29 cellular contexts compared by ENCODE assay signal in the genomic region with DNA sequence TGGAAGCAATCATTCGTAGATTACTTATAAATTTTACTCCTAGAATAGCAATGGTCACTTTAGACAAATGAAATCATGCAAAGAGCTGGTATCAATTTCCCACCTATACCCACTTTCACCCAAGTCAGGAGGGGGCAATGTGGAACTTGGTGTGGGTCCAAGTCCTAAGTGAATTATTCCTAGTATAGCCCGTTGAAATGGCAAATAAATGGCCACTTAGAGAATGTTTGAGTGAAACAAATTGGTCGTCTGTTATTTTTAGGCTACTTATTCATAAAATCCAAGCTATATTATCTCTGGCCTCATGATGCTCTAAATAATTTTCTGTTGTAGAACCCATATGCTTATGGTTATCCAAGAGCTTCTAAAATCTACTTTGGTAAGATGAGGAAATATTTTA.
"Had no signal": no experiment of that assay in that cellular context is flagged by ENCODE, and none has a peak within 500 bp of the region (broad histone marks: within the 10 kb centered on the region; RNA-seq: fewer than 3 reads in every experiment).

No MANE protein-coding gene starts in this region.

- ATAC-seq: activated CD8-positive, alpha-beta memory T cell treated with anti-CD3 and anti-CD28 coated beads, Interleukin-2, amount 10 ng/mL, durations not matched to agents 7 days and 5 days; activated CD8-positive, alpha-beta T cell treated with anti-CD3 and anti-CD28 coated beads for 36 hours; effector memory CD8-positive, alpha-beta T cell; esophagus mucosa; left ventricle myocardium superior; naive thymus-derived CD8-positive, alpha-beta T cell; stimulated activated memory B cell treated with anti-CD40 and anti-IgM and Interleukin-4, amounts not matched to agents 10 μg/mL and 1 μg/mL and 100 μg/mL, for 72 hours had no signal

- FAIRE-seq: bronchial epithelial cell, endothelial cell of umbilical vein, frontal cortex had no signal

- H3K9me3 ChIP-seq: colonic mucosa, sigmoid colon, stomach, suprapubic skin had no signal

- H3K4me3 ChIP-seq: colonic mucosa, dorsolateral prefrontal cortex, sigmoid colon, smooth muscle cell, stomach, suprapubic skin, tibial nerve had no signal

- H3K27ac ChIP-seq: colonic mucosa, sigmoid colon, stomach, suprapubic skin, tibial nerve, VCaP had no signal

- H3K27me3 ChIP-seq: colonic mucosa, dorsolateral prefrontal cortex, sigmoid colon, stomach, suprapubic skin, tibial nerve had no signal

- H3K4me1 ChIP-seq: colonic mucosa, sigmoid colon, stomach, suprapubic skin, tibial nerve had no signal

- DNase-seq: activated CD4-positive, alpha-beta T cell treated with anti-CD3 and anti-CD28 coated beads, Interleukin-2, amount 10 ng/mL, durations not matched to agents 7 days and 5 days; activated CD4-positive, CD25-positive, alpha-beta regulatory T cell treated with anti-CD3 and anti-CD28 coated beads, Interleukin-2, amount 50 U/mL, for 72 hours; activated CD8-positive, alpha-beta memory T cell treated with anti-CD3 and anti-CD28 coated beads, Interleukin-2, amount 10 ng/mL, durations not matched to agents 7 days and 5 days; activated CD8-positive, alpha-beta T cell treated with anti-CD3 and anti-CD28 coated beads for 36 hours; activated effector memory CD4-positive, alpha-beta T cell treated with anti-CD3 and anti-CD28 coated beads, Interleukin-2, amount 50 U/mL, for 16 hours; activated naive CD4-positive, alpha-beta T cell treated with anti-CD3 and anti-CD28 coated beads, Interleukin-2, amount 10 ng/mL, durations not matched to agents 7 days and 5 days; activated T-cell treated with anti-CD3 and anti-CD28 coated beads for 4 hours; amygdala; colonic mucosa; dorsolateral prefrontal cortex; effector memory CD8-positive, alpha-beta T cell; glutamatergic neuron; hippocampal formation; left ventricle myocardium superior; mammary epithelial cell; naive thymus-derived CD8-positive, alpha-beta T cell; retina; sigmoid colon; stimulated activated CD4-positive, alpha-beta T cell treated with anti-CD3 and anti-CD28 coated beads, Interleukin-15, amount 100 ng/mL, for 24 hours; stomach had no signal

- H3K4me2 ChIP-seq: smooth muscle cell had no signal

- H3K36me3 ChIP-seq: colonic mucosa, sigmoid colon, stomach, suprapubic skin, tibial nerve had no signal
